ENCODE assay signal across 1 cellular context in genomic region chr9:98931990-98932389, GRCh38.
TF ChIP-seq lines count a peak whose summit lies in the region.

No MANE protein-coding gene starts in this region.

TF ChIP-seq in K562, 482 proteins besides CTCF, POLR2A, EP300 and RAD21 (continued from another document and continues in another):
- TF ChIP-seq ZNF316 (IDR thresholded peaks at IDR 0.05) (no peak), HNRNPUL1 (IDR thresholded peaks at IDR 0.05; ENCODE audit: low read length) (no peak), E2F4 (CRISPR knock-in tag; IDR thresholded peaks at IDR 0.05; ENCODE audit: low read depth) (no peak), ZNF445 (CRISPR knock-in tag; IDR thresholded peaks at IDR 0.05; ENCODE audit: low read depth) (no peak), ZBTB49 (CRISPR knock-in tag; IDR thresholded peaks at IDR 0.05; ENCODE audit: borderline replicate concordance) (no peak), ZSCAN29 (IDR thresholded peaks at IDR 0.05) (no peak), ZFP36 (IDR thresholded peaks at IDR 0.05; ENCODE audit: low read depth, low read length, partially characterized antibody) (no peak), AFF4 (CRISPR knock-in tag; IDR thresholded peaks at IDR 0.05) (no peak), ZNF232 (CRISPR knock-in tag; IDR thresholded peaks at IDR 0.05) (no peak), VEZF1 (CRISPR knock-in tag; IDR thresholded peaks at IDR 0.05) (peak; percentile 66), MNT (conservative IDR thresholded peaks at IDR 0.05) (peak in 1 of 2 experiments; percentile 39; a peak in 1 of 4 replicates), ZFPM2 (CRISPR knock-in tag; IDR thresholded peaks at IDR 0.05) (no peak), ZHX1 (conservative IDR thresholded peaks at IDR 0.05; ENCODE audit: low read length) (no peak), FOXM1 (IDR thresholded peaks at IDR 0.05; ENCODE audit: low read depth) (peak; percentile 82), FOXM1 (CRISPR knock-in tag; IDR thresholded peaks at IDR 0.05; ENCODE audit: low read depth) (no peak), USF1 (CRISPR knock-in tag; IDR thresholded peaks at IDR 0.05) (no peak), TCF3 (CRISPR knock-in tag; IDR thresholded peaks at IDR 0.05) (peak; percentile 94), NFATC3 (IDR thresholded peaks at IDR 0.05) (no peak), ARID4B (CRISPR knock-in tag; IDR thresholded peaks at IDR 0.05) (no peak), HMBOX1 (IDR thresholded peaks at IDR 0.05) (no peak), SMARCB1 (IDR thresholded peaks at IDR 0.05; ENCODE audit: insufficient read length, low read depth) (no peak), MYBL2 (IDR thresholded peaks at IDR 0.05; ENCODE audit: low read depth) (no peak), MYBL2 (CRISPR knock-in tag; IDR thresholded peaks at IDR 0.05; ENCODE audit: borderline replicate concordance) (no peak), HDAC1 (IDR thresholded peaks at IDR 0.05) (peak in 1 of 2 experiments; percentile 94; a peak in 2 of 4 replicates), ETV1 (tag; conservative IDR thresholded peaks at IDR 0.05; ENCODE audit: low read depth) (no peak), ZNF24 (IDR thresholded peaks at IDR 0.05) (no peak), EHMT2 (IDR thresholded peaks at IDR 0.05) (peak; percentile 31; the same call in 1 of the 2 replicates), HMGXB4 (CRISPR knock-in tag; IDR thresholded peaks at IDR 0.05) (no peak), SAFB2 (IDR thresholded peaks at IDR 0.05; ENCODE audit: borderline replicate concordance, low read depth, low read length, severe bottlenecking) (no peak), NFE2L1 (tag; IDR thresholded peaks at IDR 0.05; ENCODE audit: borderline replicate concordance, low read depth) (no peak)
